Comparison of ENCODE assay signal across 32 cellular contexts in the genomic region with DNA sequence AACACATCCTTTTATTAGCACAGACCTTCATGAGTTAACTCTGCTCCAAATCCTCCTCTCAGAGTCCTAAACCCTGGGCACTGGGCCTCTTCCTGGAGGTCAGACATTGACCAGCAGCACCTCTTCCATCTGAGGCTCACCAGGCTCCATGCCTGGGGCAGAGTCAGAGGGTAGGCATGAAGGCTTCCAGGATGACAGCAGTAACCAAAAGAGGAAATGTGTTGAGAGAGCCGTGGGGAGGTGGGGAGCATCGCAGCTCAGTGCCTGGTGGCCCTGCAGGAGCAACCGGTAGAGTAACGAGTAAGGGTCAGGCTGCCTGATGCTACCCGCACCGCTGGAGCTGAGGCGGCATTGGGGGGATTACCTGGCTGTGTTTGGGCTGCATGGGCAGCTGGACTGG. TPM values are rescaled to one million over a fixed set of nuclear protein-coding genes. Genes with fewer than 3 reads are reported as not detected.
DNase-seq lines count a peak whose midpoint lies in the region; ATAC-seq and TF ChIP-seq lines count a peak whose summit lies in the region.
"Had no signal": no experiment of that assay in that cellular context is flagged by ENCODE, and none has a peak within 500 bp of the region (broad histone marks: within the 10 kb centered on the region; RNA-seq: fewer than 3 reads in every experiment).

No MANE protein-coding gene starts in this region.

- H3K36me3 Mint-ChIP-seq in WTC11 = no peaks in the 10 kb centered on the region
- no peaks in the 10 kb centered on the region for H3K36me3 Mint-ChIP-seq in activated CD4-positive, alpha-beta T cell treated with anti-CD3 and anti-CD28 coated beads, Interleukin-2, amount 10 ng/mL, durations not matched to agents 24 days and 14 days (ENCODE audit: low read depth)
- H3K36me3 Mint-ChIP-seq: activated CD8-positive, alpha-beta memory T cell treated with anti-CD3 and anti-CD28 coated beads, Interleukin-2, amount 10 ng/mL, durations not matched to agents 7 days and 5 days; CD4-positive, CD25-positive, alpha-beta regulatory T cell; IgD-negative memory B cell had no signal

- WGBS in heart left ventricle, 4 donors = 58 to 78% (median 77%) methylated on average over 7 of the region's 7 CpGs
- 59 to 84% methylated on average over 3 to 7 of the region's 7 CpGs for WGBS in transverse colon (ENCODE audit: low coverage in 1 of 2), 2 donors

- no peak overlapping the region for H3K4me3 Mint-ChIP-seq in WTC11
- no peak overlapping the region for H3K4me3 Mint-ChIP-seq in activated CD4-positive, alpha-beta T cell treated with anti-CD3 and anti-CD28 coated beads, Interleukin-2, amount 10 ng/mL, durations not matched to agents 24 days and 14 days
- H3K4me3 Mint-ChIP-seq: activated CD4-positive, alpha-beta T cell treated with anti-CD3 and anti-CD28 coated beads, Interleukin-2, amount 10 ng/mL, durations not matched to agents 7 days and 5 days; activated CD8-positive, alpha-beta memory T cell treated with anti-CD3 and anti-CD28 coated beads, Interleukin-2, amount 10 ng/mL, durations not matched to agents 7 days and 5 days; activated naive CD4-positive, alpha-beta T cell treated with anti-CD3 and anti-CD28 coated beads for 36 hours; CD4-positive, CD25-positive, alpha-beta regulatory T cell; H9; IgD-negative memory B cell had no signal

- H3K36me3 ChIP-seq in heart left ventricle (no peaks in the 10 kb centered on the region), transverse colon (no peaks in the 10 kb centered on the region), PC-3 (ENCODE audit: low read depth, low read length) (no peaks in the 10 kb centered on the region)
- H3K36me3 ChIP-seq: adrenal gland, brain microvascular endothelial cell, uterus, WERI-Rb-1 had no signal

- TF ChIP-seq POLR2A in heart left ventricle (IDR thresholded peaks at IDR 0.05) = no peak
- TF ChIP-seq POLR2A in transverse colon (IDR thresholded peaks at IDR 0.05) = no peak

- H3K9ac ChIP-seq in PC-3 (ENCODE audit: low read length) = no peak overlapping the region

- DNase-seq in heart left ventricle = peak in 3 of 5 donors; percentile 28 to 47 (median 47)
- no peak for DNase-seq in Right ventricle myocardium superior
- no peak for DNase-seq in WTC11 (ENCODE audit: low spot score)
- DNase-seq in myocyte (ENCODE audit: low read depth) = peak; percentile 46
- no peak for DNase-seq in transverse colon
- DNase-seq in PC-3 = no peak
- no peak for DNase-seq in activated CD4-positive, alpha-beta T cell treated with anti-CD3 and anti-CD28 coated beads, Interleukin-2, amount 10 ng/mL, durations not matched to agents 24 days and 14 days
- DNase-seq: activated CD4-positive, alpha-beta T cell treated with anti-CD3 and anti-CD28 coated beads, Interleukin-2, amount 10 ng/mL, durations not matched to agents 7 days and 5 days; activated CD8-positive, alpha-beta memory T cell treated with anti-CD3 and anti-CD28 coated beads, Interleukin-2, amount 10 ng/mL, durations not matched to agents 7 days and 5 days; activated naive CD4-positive, alpha-beta T cell treated with anti-CD3 and anti-CD28 coated beads for 36 hours; activated T-cell treated with anti-CD3 and anti-CD28 coated beads, Interleukin-2, amount 50 U/mL, for 48 hours; adrenal gland; brain microvascular endothelial cell; CD4-positive, CD25-positive, alpha-beta regulatory T cell; glutamatergic neuron; H9; kidney glomerular epithelial cell; NCI-H1105 treated with DMSO at 0.1 percent for 48 hours; NCI-H2029; NCI-H526 treated with DMSO at 0.1 percent for 48 hours; psoas muscle; SHP77 treated with DMSO at 0.1 percent for 48 hours; stimulated activated CD4-positive, alpha-beta T cell treated with anti-CD3 and anti-CD28 coated beads, Interleukin-1b, Interleukin-23, amount 100 ng/mL, for 48 hours; substantia nigra; SW 1271; T-helper 9 cell; uterus; WERI-Rb-1 had no signal

- H3K27me3 Mint-ChIP-seq in WTC11 (ENCODE audit: low read depth) = peaks cover 8% of the 10 kb centered on the region
- peaks cover 14% of the 10 kb centered on the region for H3K27me3 Mint-ChIP-seq in activated CD4-positive, alpha-beta T cell treated with anti-CD3 and anti-CD28 coated beads, Interleukin-2, amount 10 ng/mL, durations not matched to agents 24 days and 14 days

- no peaks in the 10 kb centered on the region for H3K9me2 ChIP-seq in PC-3 (replicated peaks; ENCODE audit: low read length)

- intact Hi-C loops in heart left ventricle (cut with DNase I) (no loop called here), Right ventricle myocardium superior (cut with DNase I) (no loop called here), transverse colon (cut with DNase I; ENCODE audit: low total_unique reads) (no loop called here), PC-3 (cut with micrococcal nuclease) (no loop called here)
- intact Hi-C loops in activated CD4-positive, alpha-beta T cell treated with anti-CD3 and anti-CD28 coated beads, Interleukin-2, amount 10 ng/mL, durations not matched to agents 24 days and 14 days (cut with micrococcal nuclease) = no loop called here

- TF ChIP-seq EP300 in transverse colon (IDR thresholded peaks at IDR 0.05; ENCODE audit: low read depth) = peak; percentile 59

- H3K79me2 ChIP-seq in PC-3 (ENCODE audit: low read length) = no peaks in the 10 kb centered on the region

- no peaks in the 10 kb centered on the region for H3K9me3 ChIP-seq in heart left ventricle
- no peaks in the 10 kb centered on the region for H3K9me3 ChIP-seq in transverse colon
- H3K9me3 ChIP-seq in PC-3 (ENCODE audit: low read length) = no peaks in the 10 kb centered on the region
- H3K9me3 ChIP-seq: adrenal gland, psoas muscle, uterus had no signal

- H3K4me3 ChIP-seq in heart left ventricle (no peak overlapping the region), transverse colon (no peak overlapping the region), PC-3 (ENCODE audit: low read length) (no peak overlapping the region)
- H3K4me3 ChIP-seq: adrenal gland, psoas muscle, skin epidermis, uterus had no signal

- CTCF ChIA-PET in WTC11 (lab: Charles Lee) (interaction anchor here (1.0 kb wide), 1 partner anchor 139 kb away, joined by 3 read pairs; no protein-coding TSS in a partner anchor), PC-3 (lab: Charles Lee) (no interaction called here)

- POLR2A ChIA-PET in WTC11 (lab: Charles Lee) = interaction anchor here (0.6 kb wide), 1 partner anchor 959 kb away, joined by 5 read pairs; no protein-coding TSS in a partner anchor
- POLR2A ChIA-PET in PC-3 (lab: Charles Lee; ENCODE audit: unreplicated experiment) = no interaction called here

- ATAC-seq in heart left ventricle = peak in 3 of 4 donors; percentile 23 to 75 (median 35)
- no peak for ATAC-seq in Right ventricle myocardium superior (ENCODE audit: poor library complexity)
- ATAC-seq in WTC11 = peak; percentile 58
- no peak for ATAC-seq in PC-3
- ATAC-seq in GM18870 (IDR thresholded peaks at IDR 0.05; ENCODE audit: unreplicated experiment) = no peak
- ATAC-seq: activated CD8-positive, alpha-beta memory T cell treated with anti-CD3 and anti-CD28 coated beads, Interleukin-2, amount 10 ng/mL, durations not matched to agents 7 days and 5 days; psoas muscle had no signal

- H3K27ac Mint-ChIP-seq in WTC11 = no peak overlapping the region
- H3K27ac Mint-ChIP-seq in activated CD4-positive, alpha-beta T cell treated with anti-CD3 and anti-CD28 coated beads, Interleukin-2, amount 10 ng/mL, durations not matched to agents 24 days and 14 days = no peak overlapping the region
- H3K27ac Mint-ChIP-seq: activated CD4-positive, alpha-beta T cell treated with anti-CD3 and anti-CD28 coated beads, Interleukin-2, amount 10 ng/mL, durations not matched to agents 7 days and 5 days; activated CD8-positive, alpha-beta memory T cell treated with anti-CD3 and anti-CD28 coated beads, Interleukin-2, amount 10 ng/mL, durations not matched to agents 7 days and 5 days; activated naive CD4-positive, alpha-beta T cell treated with anti-CD3 and anti-CD28 coated beads for 36 hours; CD4-positive, CD25-positive, alpha-beta regulatory T cell; H9; IgD-negative memory B cell had no signal

- no TSS peak for BruUV-seq in PC-3 (replicated peaks; lab: Mats Ljungman, UMichigan)

- H3K27ac ChIP-seq in heart left ventricle (peak overlapping the region in 6 of 12 donors; percentile 10 to 66 (median 38)), transverse colon (peak overlapping the region; percentile 15 to 67 (median 52)), PC-3 (ENCODE audit: low read length) (no peak overlapping the region)
- H3K27ac ChIP-seq: 22Rv1, adrenal gland, brain microvascular endothelial cell, psoas muscle, skin epidermis, uterus, WERI-Rb-1 had no signal

- H3K4me1 ChIP-seq in heart left ventricle (peaks cover 0 to 25% (median 12%) of the 10 kb centered on the region in 12 donors), transverse colon (peaks cover 0 to 14% (median 5%) of the 10 kb centered on the region in 4 donors), PC-3 (ENCODE audit: insufficient read depth, low read length) (no peaks in the 10 kb centered on the region)
- H3K4me1 ChIP-seq: uterus had no signal

- H3F3A ChIP-seq in PC-3 (ENCODE audit: low read length, unreplicated experiment) = no peaks in the 10 kb centered on the region

- H3K4me2 ChIP-seq in PC-3 (ENCODE audit: low read length) = no peak overlapping the region

- H3K9me3 Mint-ChIP-seq in WTC11 = no peaks in the 10 kb centered on the region
- no peaks in the 10 kb centered on the region for H3K9me3 Mint-ChIP-seq in activated CD4-positive, alpha-beta T cell treated with anti-CD3 and anti-CD28 coated beads, Interleukin-2, amount 10 ng/mL, durations not matched to agents 24 days and 14 days
- H3K9me3 Mint-ChIP-seq: activated CD4-positive, alpha-beta T cell treated with anti-CD3 and anti-CD28 coated beads, Interleukin-2, amount 10 ng/mL, durations not matched to agents 7 days and 5 days; activated naive CD4-positive, alpha-beta T cell treated with anti-CD3 and anti-CD28 coated beads for 36 hours; H9; IgD-negative memory B cell had no signal

- in situ Hi-C loops in transverse colon (cut with MboI; ENCODE audit: low pct_ligation_motif_present in 1 of 4, low pct_unique_long_range_greater_than_20kb in 1 of 4, low sequenced_read_pairs in 3 of 4) = no loop called here

- peaks cover 18% of the 10 kb centered on the region for H3K4me1 Mint-ChIP-seq in WTC11
- H3K4me1 Mint-ChIP-seq in activated CD4-positive, alpha-beta T cell treated with anti-CD3 and anti-CD28 coated beads, Interleukin-2, amount 10 ng/mL, durations not matched to agents 24 days and 14 days = no peaks in the 10 kb centered on the region
- H3K4me1 Mint-ChIP-seq: activated CD4-positive, alpha-beta T cell treated with anti-CD3 and anti-CD28 coated beads, Interleukin-2, amount 10 ng/mL, durations not matched to agents 7 days and 5 days; activated CD8-positive, alpha-beta memory T cell treated with anti-CD3 and anti-CD28 coated beads, Interleukin-2, amount 10 ng/mL, durations not matched to agents 7 days and 5 days had no signal

- H3K27me3 ChIP-seq in heart left ventricle (no peaks in the 10 kb centered on the region), transverse colon (no peaks in the 10 kb centered on the region), PC-3 (ENCODE audit: low read length) (no peaks in the 10 kb centered on the region)
- H3K27me3 ChIP-seq: adrenal gland, brain microvascular endothelial cell, uterus had no signal

- H2AFZ ChIP-seq in PC-3 (ENCODE audit: low read length) = no peak overlapping the region

- TF ChIP-seq CTCF in heart left ventricle (IDR thresholded peaks at IDR 0.05) (no peak), WTC11 (IDR thresholded peaks at IDR 0.05) (no peak), transverse colon (IDR thresholded peaks at IDR 0.05) (no peak), PC-3 (conservative IDR thresholded peaks at IDR 0.05; ENCODE audit: low read depth, low read length) (no peak)

- no peaks in the 10 kb centered on the region for H4K20me1 ChIP-seq in PC-3 (ENCODE audit: low read length)

RNA-seq across cellular contexts. Expression of a gene that starts 9.4 kb away (rescaled TPM):
- total RNA-seq in heart left ventricle (10 to 100 TPM; 12.3 to 46.5 (median 25.4) TPM), Right ventricle myocardium superior (10.5 TPM), WTC11 (2021) (41.8 to 44.5 TPM (median 42.8 TPM) in 3 replicates), myocyte (9.1 and 16.3 TPM in 2 replicates), transverse colon (10 to 100 TPM in 3 of 4 donors, 1 to 10 TPM in 1; 9.6 to 40.0 (median 23.1) TPM), PC-3 (2014; rRNA removed) (10.4 and 14.9 TPM in 2 replicates)
- polyA plus RNA-seq in heart left ventricle = 10 to 100 TPM in 1 of 2 donors, 1 to 10 TPM in 1; 7.6 to 20.2 TPM
- polyA plus RNA-seq in myocyte (2012) = 6.5 TPM
- 0.28 TPM in 1 of 2 replicates, not detected in the other for total RNA-seq in activated CD4-positive, alpha-beta T cell treated with anti-CD3 and anti-CD28 coated beads, Interleukin-2, amount 10 ng/mL, durations not matched to agents 24 days and 14 days

Comparison
In these comparisons a context has a peak if more than half of its experiments do, and no peak if none do; other contexts are left out.
1. ATAC-seq: peak in heart left ventricle (3 of 4) and WTC11 (single experiment); none in Right ventricle myocardium superior (single experiment), PC-3 (single experiment) and GM18870 (single experiment).
2. DNase-seq: peak in heart left ventricle (3 of 5) and myocyte (single experiment); none in Right ventricle myocardium superior (single experiment), WTC11 (single experiment), transverse colon (single experiment), PC-3 (single experiment) and activated CD4-positive, alpha-beta T cell treated with anti-CD3 and anti-CD28 coated beads, Interleukin-2, amount 10 ng/mL, durations not matched to agents 24 days and 14 days (single experiment).